ENCODE assay signal across 16 cellular contexts in the genomic region with DNA sequence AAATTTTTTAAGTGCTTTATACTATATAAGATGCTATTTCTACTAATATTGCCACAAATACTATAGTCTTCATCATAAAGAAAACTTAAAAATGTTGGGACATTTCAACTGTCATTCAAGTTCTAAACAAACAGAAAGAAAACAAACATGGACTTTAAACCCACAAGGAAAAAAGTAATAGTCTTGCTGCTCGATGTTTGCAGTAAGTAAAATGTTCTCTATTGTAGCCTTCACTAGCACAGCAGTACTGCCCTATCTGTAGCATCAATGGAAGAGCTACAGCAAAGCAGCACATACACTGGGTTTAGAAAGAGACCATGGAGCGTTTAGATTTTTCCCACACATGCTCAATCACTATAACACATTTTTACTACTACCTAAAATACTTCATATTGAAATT.
DNase-seq lines count a peak whose midpoint lies in the region; ATAC-seq and TF ChIP-seq lines count a peak whose summit lies in the region.
"Had no signal": no experiment of that assay in that cellular context is flagged by ENCODE, and none has a peak within 500 bp of the region (broad histone marks: within the 10 kb centered on the region; RNA-seq: fewer than 3 reads in every experiment).

No MANE protein-coding gene starts in this region.

- no peak overlapping the region for H3K4me3 ChIP-seq in mucosa of descending colon
- H3K4me3 ChIP-seq: GM12878, SJCRH30 had no signal

- in situ Hi-C loops in G401 (cut with HindIII; ENCODE audit: low sequenced_read_pairs) = no loop called here

- no peaks in the 10 kb centered on the region for H3K27me3 Mint-ChIP-seq in glutamatergic neuron (ENCODE audit: unreplicated experiment)
- H3K27me3 Mint-ChIP-seq: CD8-positive, alpha-beta memory T cell had no signal

- intact Hi-C loops in mucosa of descending colon (cut with DNase I, micrococcal nuclease) = no loop called here
- intact Hi-C loops in left cardiac atrium (cut with DNase I) = no loop called here

- no peak overlapping the region for H3K27ac Mint-ChIP-seq in glutamatergic neuron (ENCODE audit: unreplicated experiment)
- H3K27ac Mint-ChIP-seq: CD8-positive, alpha-beta memory T cell; T-helper 1 cell treated with Interleukin-12 subunit alpha and Interleukin-12 subunit beta and Interleukin-4 antibody, amounts not matched to agents 30 μg/mL and 1 μg/mL, for 36 hours had no signal

- no peaks in the 10 kb centered on the region for H3K4me1 ChIP-seq in mucosa of descending colon (ENCODE audit: low read depth)

- H3K36me3 ChIP-seq in mucosa of descending colon (ENCODE audit: low read depth) = no peaks in the 10 kb centered on the region
- H3K36me3 ChIP-seq: SJCRH30 had no signal

- H3K4me3 Mint-ChIP-seq in glutamatergic neuron (ENCODE audit: unreplicated experiment) = peak overlapping the region; percentile 74
- H3K4me3 Mint-ChIP-seq: CD8-positive, alpha-beta memory T cell; T-helper 1 cell treated with Interleukin-12 subunit alpha and Interleukin-12 subunit beta and Interleukin-4 antibody, amounts not matched to agents 30 μg/mL and 1 μg/mL, for 36 hours had no signal

- peaks cover 7% of the 10 kb centered on the region for H3K4me1 Mint-ChIP-seq in glutamatergic neuron (ENCODE audit: low read depth, unreplicated experiment)
- H3K4me1 Mint-ChIP-seq: CD8-positive, alpha-beta memory T cell had no signal

- TF ChIP-seq CTCF in glutamatergic neuron (IDR thresholded peaks at IDR 0.05; ENCODE audit: partially characterized antibody, unreplicated experiment) (no peak), mucosa of descending colon (IDR thresholded peaks at IDR 0.05) (no peak)

- no peaks in the 10 kb centered on the region for H3K9me3 ChIP-seq in mucosa of descending colon

- no peaks in the 10 kb centered on the region for H3K36me3 Mint-ChIP-seq in glutamatergic neuron (ENCODE audit: unreplicated experiment)
- H3K36me3 Mint-ChIP-seq: CD8-positive, alpha-beta memory T cell had no signal

- peaks cover 2% of the 10 kb centered on the region for H3K9me3 Mint-ChIP-seq in glutamatergic neuron (ENCODE audit: unreplicated experiment)
- H3K9me3 Mint-ChIP-seq: T-helper 1 cell treated with Interleukin-12 subunit alpha and Interleukin-12 subunit beta and Interleukin-4 antibody, amounts not matched to agents 30 μg/mL and 1 μg/mL, for 36 hours had no signal

- ATAC-seq in mucosa of descending colon = peak; percentile 86
- no peak for ATAC-seq in left cardiac atrium
- ATAC-seq: GM12878 had no signal

- DNase-seq in G401 (ENCODE audit: low spot score) (peak; percentile 43), NCI-H2081 treated with DMSO at 0.1 percent for 48 hours (lab: John Stamatoyannopoulos, UW) (peak; percentile 73), glutamatergic neuron (no peak), mucosa of descending colon (no peak), left cardiac atrium (no peak), NK-92 (lab: John Stamatoyannopoulos, UW; ENCODE audit: unreplicated experiment) (no peak), NCI-H1694 (lab: John Stamatoyannopoulos, UW) (no peak)
- DNase-seq: CD8-positive, alpha-beta memory T cell; GF-D8; GOT3; KBM-7; NCI-H2029 treated with DMSO at 0.1 percent for 48 hours; NCI-H510A had no signal

Comparison
In these comparisons a context has a peak if more than half of its experiments do, and no peak if none do; other contexts are left out.
1. DNase-seq: peak in G401 (single experiment) and NCI-H2081 treated with DMSO at 0.1 percent for 48 hours (single experiment); none in glutamatergic neuron (single experiment), mucosa of descending colon (0 of 3), left cardiac atrium (single experiment), NK-92 (single experiment) and NCI-H1694 (single experiment).